Comparison of ENCODE assay signal across 8 cellular contexts in the genomic region with DNA sequence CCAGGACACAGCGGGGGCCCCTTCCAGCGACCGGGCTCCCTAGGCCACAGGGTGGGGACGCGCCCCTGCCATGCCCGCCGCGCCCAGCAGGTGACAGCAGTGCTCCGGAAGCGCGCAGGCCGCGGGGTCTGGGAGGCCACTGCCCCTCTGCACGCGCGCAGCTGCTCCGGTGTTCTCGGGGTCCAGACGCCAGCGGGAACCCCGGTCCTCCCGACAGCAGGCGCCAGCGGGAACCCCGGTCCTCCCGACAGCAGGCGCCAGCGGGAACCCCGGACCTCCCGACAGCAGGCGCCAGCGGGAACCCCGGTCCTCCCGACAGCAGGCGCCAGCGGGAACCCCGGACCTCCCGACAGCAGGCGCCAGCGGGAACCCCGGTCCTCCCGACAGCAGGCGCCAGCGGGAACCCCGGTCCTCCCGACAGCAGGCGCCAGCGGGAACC. TPM values are rescaled to one million over a fixed set of nuclear protein-coding genes. Genes with fewer than 3 reads are reported as not detected.
DNase-seq lines count a peak whose midpoint lies in the region; ATAC-seq and TF ChIP-seq lines count a peak whose summit lies in the region.
"Not testable (repeated sequence)": the region's sequence is repeated elsewhere in the genome, so short reads cannot be mapped to it uniquely, and the experiment has no call there.

No MANE protein-coding gene starts in this region.

- H3K4me3 Mint-ChIP-seq in activated CD4-positive, alpha-beta memory T cell treated with anti-CD3 and anti-CD28 coated beads for 36 hours: not testable (repeated sequence)

- not testable (repeated sequence) for H3K9me3 ChIP-seq in colonic mucosa

- intact Hi-C loops in activated CD4-positive, alpha-beta memory T cell treated with anti-CD3 and anti-CD28 coated beads for 36 hours (cut with micrococcal nuclease): loop anchor here (1.0 kb wide), 1 partner anchor 45 kb away; the partner anchor contains the start of gene ADAP1
- intact Hi-C loops in colonic mucosa (cut with DNase I): loop anchor here (2.0 to 5.0 kb wide), 2 partner anchors 46 to 63 kb away; partner anchors contain the start of gene ADAP1

- H3K27ac ChIP-seq in colonic mucosa: not testable (repeated sequence)

- ATAC-seq in GM19025 (IDR thresholded peaks at IDR 0.05; ENCODE audit: low read depth, unreplicated experiment) (peak; percentile 81), HG03175 (IDR thresholded peaks at IDR 0.05; ENCODE audit: unreplicated experiment) (peak; percentile 56)

- peak; percentile 63 for TF ChIP-seq CTCF in AG10803 (conservative IDR thresholded peaks at IDR 0.05; ENCODE audit: low read length)
- peak; percentile 70 for TF ChIP-seq CTCF in colonic mucosa (IDR thresholded peaks at IDR 0.05)
- peak; percentile 72 for TF ChIP-seq CTCF in kidney epithelial cell (IDR thresholded peaks at IDR 0.05; ENCODE audit: insufficient read depth, low read length, poor library complexity, severe bottlenecking)

- not testable (repeated sequence) for H3K27ac Mint-ChIP-seq in activated CD4-positive, alpha-beta memory T cell treated with anti-CD3 and anti-CD28 coated beads for 36 hours

- H3K9me3 Mint-ChIP-seq in activated CD4-positive, alpha-beta memory T cell treated with anti-CD3 and anti-CD28 coated beads for 36 hours: not testable (repeated sequence)

- H3K4me1 Mint-ChIP-seq in activated CD4-positive, alpha-beta memory T cell treated with anti-CD3 and anti-CD28 coated beads for 36 hours (ENCODE audit: low read depth): not testable (repeated sequence)

- CTCF ChIA-PET in activated CD4-positive, alpha-beta memory T cell treated with anti-CD3 and anti-CD28 coated beads for 36 hours (lab: Charles Lee): interaction anchor here (0.6 to 5.6 kb wide), 8 partner anchors 9 to 379 kb away, joined by 3 to 54 read pairs (median 16); partner anchors contain the start of genes ADAP1 and COX19

- not testable (repeated sequence) for H3K36me3 ChIP-seq in colonic mucosa; kidney epithelial cell (ENCODE audit: control insufficient read depth, insufficient read depth, low read length)

- not testable (repeated sequence) for H3K27me3 Mint-ChIP-seq in activated CD4-positive, alpha-beta memory T cell treated with anti-CD3 and anti-CD28 coated beads for 36 hours

- H3K36me3 Mint-ChIP-seq in activated CD4-positive, alpha-beta memory T cell treated with anti-CD3 and anti-CD28 coated beads for 36 hours: not testable (repeated sequence)

- peak overlapping the region; percentile 22; the same call in 1 of the 2 replicates for H3K4me3 ChIP-seq in AG10803 (ENCODE audit: low read length)
- peak overlapping the region; percentile 22 for H3K4me3 ChIP-seq in colonic mucosa
- H3K4me3 ChIP-seq in kidney epithelial cell (ENCODE audit: low read depth, low read length): not testable (repeated sequence)

- POLR2A ChIA-PET in activated CD4-positive, alpha-beta memory T cell treated with anti-CD3 and anti-CD28 coated beads for 36 hours (lab: Charles Lee): interaction anchor here (0.6 to 1.6 kb wide), 2 partner anchors 66 to 136 kb away, joined by 3 to 6 read pairs; partner anchors contain the start of gene COX19

- DNase-seq in AG10803 (ENCODE audit: low read depth): peak; percentile 37
- DNase-seq in NCI-H774 (lab: John Stamatoyannopoulos, UW): peak; percentile 20
- DNase-seq in activated CD4-positive, alpha-beta memory T cell treated with anti-CD3 and anti-CD28 coated beads for 36 hours: peak; percentile 77
- DNase-seq in colonic mucosa: peak; percentile 72
- not testable (repeated sequence) for DNase-seq in kidney epithelial cell (ENCODE audit: low read depth)
- DNase-seq in stimulated activated CD4-positive, alpha-beta T cell treated with anti-CD3 and anti-CD28 coated beads, Interleukin-12 subunit alpha, Interleukin-12 subunit beta, amount 100 ng/mL, for 48 hours (ENCODE audit: low read depth in 2 of 3, low spot score in 1 of 3): peak in 2 of 3 donors; percentile 64 to 71

- not testable (repeated sequence) for H3K9ac ChIP-seq in colonic mucosa (ENCODE audit: low read depth in 2 of 2, low read length in 2 of 2)

- H3K4me1 ChIP-seq in colonic mucosa: not testable (repeated sequence)

- H3K27me3 ChIP-seq in colonic mucosa: not testable (repeated sequence)
- H3K27me3 ChIP-seq in kidney epithelial cell (ENCODE audit: control insufficient read depth, insufficient read depth, low read length): peaks cover 28% of the 10 kb centered on the region

RNA-seq across cellular contexts. Expression of gene GET4, which starts 32.6 kb away (rescaled TPM):
- 10 to 100 TPM; 22.3 to 27.1 TPM for total RNA-seq in activated CD4-positive, alpha-beta memory T cell treated with anti-CD3 and anti-CD28 coated beads for 36 hours
- 10 to 100 TPM; 33.0 to 35.9 TPM for total RNA-seq in colonic mucosa
- 59.6 and 63.1 TPM in 2 replicates for total RNA-seq in kidney epithelial cell

RNA-seq across cellular contexts. Expression of gene ADAP1, which starts 45.5 kb away (rescaled TPM):
- total RNA-seq in activated CD4-positive, alpha-beta memory T cell treated with anti-CD3 and anti-CD28 coated beads for 36 hours: 10 to 100 TPM; 14.1 to 16.1 TPM
- total RNA-seq in colonic mucosa (100 to 1,000 TPM; 107 to 201 TPM), kidney epithelial cell (14.3 and 14.9 TPM in 2 replicates)
